Comparison of ENCODE assay signal across 14 cellular contexts in the genomic region with DNA sequence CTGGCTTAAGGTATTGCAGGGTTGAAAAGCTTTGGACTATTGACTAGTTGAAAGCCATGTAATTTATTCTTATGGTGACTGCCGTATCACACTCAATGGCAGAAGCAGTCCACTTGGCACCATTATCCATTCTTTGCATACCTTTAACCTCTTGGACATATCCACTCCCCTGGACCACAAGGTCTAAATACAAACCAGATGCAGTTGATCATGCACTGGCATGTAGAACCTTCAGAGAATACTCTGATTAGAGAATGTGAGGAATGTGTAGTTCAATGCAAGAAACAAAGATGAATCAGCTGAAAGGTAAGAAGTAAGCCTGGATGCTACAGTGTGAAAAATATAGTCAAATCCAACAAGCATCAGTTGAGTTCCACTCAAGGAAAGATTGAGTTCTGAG.
A peak's percentile ranks its signal among the peaks of the same experiment; 100 is the strongest.
DNase-seq lines count a peak whose midpoint lies in the region; ATAC-seq and TF ChIP-seq lines count a peak whose summit lies in the region.
"Had no signal": no experiment of that assay in that cellular context is flagged by ENCODE, and none has a peak within 500 bp of the region (broad histone marks: within the 10 kb centered on the region; RNA-seq: fewer than 3 reads in every experiment).

No MANE protein-coding gene starts in this region.

- no peaks in the 10 kb centered on the region for H3K27me3 ChIP-seq in breast epithelium
- H3K27me3 ChIP-seq: hepatocyte had no signal

- H3K9me3 ChIP-seq in breast epithelium, result no peaks in the 10 kb centered on the region

- no peak overlapping the region for H3K4me3 ChIP-seq in breast epithelium
- H3K4me3 ChIP-seq: hepatocyte had no signal

- no peaks in the 10 kb centered on the region for H3K4me1 Mint-ChIP-seq in activated T-helper 17 cell treated with anti-CD3 and anti-CD28 coated beads, Interleukin-2, amount 50 U/mL, for 72 hours
- H3K4me1 Mint-ChIP-seq: CD4-positive, CD25-positive, alpha-beta regulatory T cell had no signal

- no peak for ATAC-seq in sciatic nerve
- no peak for ATAC-seq in activated T-helper 17 cell treated with anti-CD3 and anti-CD28 coated beads, Interleukin-2, amount 50 U/mL, for 72 hours (replicated peaks)

- no peak overlapping the region for H3K4me3 Mint-ChIP-seq in activated T-helper 17 cell treated with anti-CD3 and anti-CD28 coated beads, Interleukin-2, amount 50 U/mL, for 72 hours
- H3K4me3 Mint-ChIP-seq: CD4-positive, CD25-positive, alpha-beta regulatory T cell; dendritic cell treated with granulocyte-macrophage colony-stimulating factor and Interleukin-4, amounts not matched to agents 40 ng/mL and 50 ng/mL, for 4 days; type B pancreatic cell had no signal

- H3K27me3 Mint-ChIP-seq in activated T-helper 17 cell treated with anti-CD3 and anti-CD28 coated beads, Interleukin-2, amount 50 U/mL, for 72 hours, result peaks cover 5% of the 10 kb centered on the region
- H3K27me3 Mint-ChIP-seq: type B pancreatic cell had no signal

- H3K9me3 Mint-ChIP-seq in activated T-helper 17 cell treated with anti-CD3 and anti-CD28 coated beads, Interleukin-2, amount 50 U/mL, for 72 hours, result no peaks in the 10 kb centered on the region
- H3K9me3 Mint-ChIP-seq: dendritic cell treated with granulocyte-macrophage colony-stimulating factor and Interleukin-4, amounts not matched to agents 40 ng/mL and 50 ng/mL, for 4 days; type B pancreatic cell had no signal

- H3K27ac ChIP-seq in breast epithelium, result peak overlapping the region; percentile 36 to 54
- H3K27ac ChIP-seq: hepatocyte had no signal

- H3K36me3 ChIP-seq in breast epithelium, result no peaks in the 10 kb centered on the region

- H3K27ac Mint-ChIP-seq in activated T-helper 17 cell treated with anti-CD3 and anti-CD28 coated beads, Interleukin-2, amount 50 U/mL, for 72 hours, result no peak overlapping the region
- H3K27ac Mint-ChIP-seq: CD4-positive, CD25-positive, alpha-beta regulatory T cell; dendritic cell treated with granulocyte-macrophage colony-stimulating factor and Interleukin-4, amounts not matched to agents 40 ng/mL and 50 ng/mL, for 4 days; type B pancreatic cell had no signal

- no peaks in the 10 kb centered on the region for H3K36me3 Mint-ChIP-seq in activated T-helper 17 cell treated with anti-CD3 and anti-CD28 coated beads, Interleukin-2, amount 50 U/mL, for 72 hours (ENCODE audit: low read depth)
- H3K36me3 Mint-ChIP-seq: CD4-positive, CD25-positive, alpha-beta regulatory T cell; type B pancreatic cell had no signal

- H3K4me1 ChIP-seq in breast epithelium, result peaks cover 0 to 13% of the 10 kb centered on the region in 2 donors

- DNase-seq in AG08396 (ENCODE audit: low spot score) (peak; percentile 44), LHCN-M2 (ENCODE audit: low read depth) (peak; percentile 60), breast epithelium (ENCODE audit: low spot score in 2 of 2) (no peak), kidney glomerular epithelial cell (lab: John Stamatoyannopoulos, UW) (peak; percentile 92), sciatic nerve (ENCODE audit: low spot score) (no peak), hippocampal formation (lab: John Stamatoyannopoulos, UW) (no peak), COLO668 (lab: John Stamatoyannopoulos, UW; ENCODE audit: unreplicated experiment) (no peak)
- DNase-seq: CD4-positive, CD25-positive, alpha-beta regulatory T cell; Karpas-422; RPMI8226 had no signal

- intact Hi-C loops in breast epithelium (cut with DNase I; ENCODE audit: low total_unique reads) (no loop called here), sciatic nerve (cut with DNase I) (no loop called here)

- no peak for TF ChIP-seq POLR2A in breast epithelium (IDR thresholded peaks at IDR 0.05)

- TF ChIP-seq CTCF in breast epithelium (IDR thresholded peaks at IDR 0.05), result no peak

Comparison
In these comparisons a context has a peak if more than half of its experiments do, and no peak if none do; other contexts are left out.
1. DNase-seq: peak in AG08396 (single experiment), LHCN-M2 (single experiment) and kidney glomerular epithelial cell (single experiment); none in breast epithelium (0 of 2), sciatic nerve (single experiment), hippocampal formation (0 of 2) and COLO668 (single experiment).